Comparison of ENCODE assay signal across 9 cellular contexts in genomic region chr20:38863024-38863851, GRCh38. TPM values are rescaled to one million over a fixed set of nuclear protein-coding genes. Genes with fewer than 3 reads are reported as not detected.
DNase-seq lines count a peak whose midpoint lies in the region; ATAC-seq and TF ChIP-seq lines count a peak whose summit lies in the region.
"Had no signal": no experiment of that assay in that cellular context is flagged by ENCODE, and none has a peak within 500 bp of the region (broad histone marks: within the 10 kb centered on the region; RNA-seq: fewer than 3 reads in every experiment).

No MANE protein-coding gene starts in this region.

- intact Hi-C loops in uterus (cut with DNase I; ENCODE audit: low total_unique reads) = no loop called here

- no CpG with 5 or more reads among the region's 12 CpGs for WGBS in trophoblast cell (ENCODE audit: extremely low coverage, insufficient coverage, insufficient read length)

- peak overlapping the region; percentile 84 for H3K4me3 Mint-ChIP-seq in T-helper 17 cell

- H3K9me3 ChIP-seq in T-helper 17 cell (ENCODE audit: control insufficient read depth, low read length, poor library complexity, severe bottlenecking) (no peaks in the 10 kb centered on the region), uterus (no peaks in the 10 kb centered on the region), trophoblast cell (ENCODE audit: insufficient read depth, low read depth, low read length) (no peaks in the 10 kb centered on the region)

- H3K27me3 Mint-ChIP-seq in T-helper 17 cell = no peaks in the 10 kb centered on the region

- peak; percentile 60 for ATAC-seq in GM18909 (IDR thresholded peaks at IDR 0.05; ENCODE audit: poor library complexity, unreplicated experiment)
- ATAC-seq in HG02981 (IDR thresholded peaks at IDR 0.05; ENCODE audit: unreplicated experiment) = peak; percentile 67
- peak; percentile 85 for ATAC-seq in T-helper 17 cell

- no peak overlapping the region for H3K9ac ChIP-seq in trophoblast cell (ENCODE audit: low read length)

- no peak overlapping the region for H4K8ac ChIP-seq in trophoblast cell (ENCODE audit: low read depth, low read length)

- peak overlapping the region; percentile 95 for H3K27ac Mint-ChIP-seq in T-helper 17 cell

- TF ChIP-seq POLR2A in uterus (IDR thresholded peaks at IDR 0.05) = no peak

- no peak overlapping the region for H2BK5ac ChIP-seq in trophoblast cell (ENCODE audit: low read depth, low read length, poor library complexity)

- H3K36me3 ChIP-seq in uterus = no peaks in the 10 kb centered on the region
- H3K36me3 ChIP-seq in trophoblast cell (ENCODE audit: control insufficient read depth in 1 of 2, insufficient read depth in 2 of 2, low read length in 2 of 2) = no peaks in the 10 kb centered on the region

- TF ChIP-seq CTCF in uterus (IDR thresholded peaks at IDR 0.05) = no peak

- DNase-seq in T-helper 17 cell = peak in 1 of 3 donors; percentile 62
- peak; percentile 72 for DNase-seq in germinal center (ENCODE audit: low spot score)
- no peak for DNase-seq in cortex of kidney (lab: John Stamatoyannopoulos, UW)
- no peak for DNase-seq in occipital lobe (lab: John Stamatoyannopoulos, UW)
- DNase-seq in uterus = no peak
- no peak for DNase-seq in trophoblast cell

- H3K4me2 ChIP-seq in trophoblast cell (ENCODE audit: low read length) = no peak overlapping the region

- H3K36me3 Mint-ChIP-seq in T-helper 17 cell (ENCODE audit: low read depth) = peaks cover 2% of the 10 kb centered on the region

- H4K12ac ChIP-seq in trophoblast cell (ENCODE audit: low read depth, low read length) = no peak overlapping the region

- no peaks in the 10 kb centered on the region for H3K79me2 ChIP-seq in trophoblast cell (ENCODE audit: control insufficient read depth, insufficient read depth, low read length, poor library complexity)

- H3K4me3 ChIP-seq in uterus (no peak overlapping the region), trophoblast cell (ENCODE audit: low read depth, low read length) (no peak overlapping the region)

- H2BK12ac ChIP-seq in trophoblast cell (ENCODE audit: low read length) = no peak overlapping the region

- peaks cover 53% of the 10 kb centered on the region for H3K4me1 Mint-ChIP-seq in T-helper 17 cell

- no peak overlapping the region for H3K4ac ChIP-seq in trophoblast cell (ENCODE audit: low read depth, low read length)

- H3K14ac ChIP-seq in trophoblast cell (ENCODE audit: low read length) = no peak overlapping the region

- no peak overlapping the region for H3K18ac ChIP-seq in trophoblast cell (ENCODE audit: low read length)

- H2AK5ac ChIP-seq in trophoblast cell (ENCODE audit: low read length) = no peak overlapping the region

- no peaks in the 10 kb centered on the region for H3K27me3 ChIP-seq in uterus
- H3K27me3 ChIP-seq in trophoblast cell (ENCODE audit: insufficient read depth, low read length) = no peaks in the 10 kb centered on the region

- no peaks in the 10 kb centered on the region for H3K79me1 ChIP-seq in trophoblast cell (ENCODE audit: low read length)

- H4K91ac ChIP-seq in trophoblast cell (ENCODE audit: low read depth, low read length) = no peak overlapping the region

- no peaks in the 10 kb centered on the region for H3K4me1 ChIP-seq in uterus
- no peaks in the 10 kb centered on the region for H3K4me1 ChIP-seq in trophoblast cell (ENCODE audit: control insufficient read depth in 1 of 2, insufficient read depth in 2 of 2, low read length in 2 of 2)

- H2BK120ac ChIP-seq in trophoblast cell (ENCODE audit: insufficient read depth, low read length, poor library complexity) = no peak overlapping the region

- H3K23ac ChIP-seq in trophoblast cell (ENCODE audit: low read length) = no peak overlapping the region

- no peak overlapping the region for H2AFZ ChIP-seq in trophoblast cell (ENCODE audit: insufficient read depth, low read length, poor library complexity)

- H3K27ac ChIP-seq in uterus = no peak overlapping the region
- H3K27ac ChIP-seq in trophoblast cell (ENCODE audit: low read depth, low read length) = no peak overlapping the region

RNA-seq across cellular contexts. Expression of gene PPP1R16B, which starts 57.7 kb away (rescaled TPM):
- total RNA-seq in T-helper 17 cell = 10 to 100 TPM; 45.6 to 60.9 TPM
- total RNA-seq in occipital lobe = 12.9 TPM
- 10 to 100 TPM in 3 of 4 donors, 1 to 10 TPM in 1; 7.6 to 15.8 (median 12.5) TPM for total RNA-seq in uterus
- polyA plus RNA-seq in trophoblast cell (2013) = 0.03 and 0.04 TPM in 2 replicates
- total RNA-seq: epithelial cell of proximal tubule had no signal
